Comparison of ENCODE assay signal across 16 cellular contexts in the genomic region with DNA sequence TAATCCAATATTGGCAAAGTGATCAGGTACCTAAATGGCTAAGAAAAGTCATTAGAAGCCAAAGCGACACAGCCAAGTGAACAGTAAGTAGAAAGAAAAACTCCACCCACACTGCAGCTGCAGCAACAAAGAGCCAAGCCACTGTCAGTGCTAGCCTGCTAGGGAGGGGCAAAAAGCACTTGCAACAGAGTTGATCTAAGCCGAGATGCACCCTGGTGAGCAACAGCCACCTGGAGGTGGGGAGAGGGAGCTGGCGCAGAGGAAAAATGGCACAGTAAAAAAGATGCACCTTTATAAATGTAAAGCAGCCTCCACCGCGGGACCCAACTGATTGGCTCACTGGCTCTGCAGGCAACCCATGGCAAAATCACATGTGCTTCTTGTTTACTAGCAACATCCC.
A peak's percentile ranks its signal among the peaks of the same experiment; 100 is the strongest.
DNase-seq lines count a peak whose midpoint lies in the region; ATAC-seq and TF ChIP-seq lines count a peak whose summit lies in the region.
"Had no signal": no experiment of that assay in that cellular context is flagged by ENCODE, and none has a peak within 500 bp of the region (broad histone marks: within the 10 kb centered on the region; RNA-seq: fewer than 3 reads in every experiment).

No MANE protein-coding gene starts in this region.

- DNase-seq in activated CD8-positive, alpha-beta memory T cell treated with anti-CD3 and anti-CD28 coated beads, Interleukin-2, amount 10 ng/mL, durations not matched to agents 7 days and 5 days, result peak; percentile 38
- no peak for DNase-seq in activated CD8-positive, alpha-beta memory T cell treated with anti-CD3 and anti-CD28 coated beads for 24 hours
- peak; percentile 67 for DNase-seq in activated CD4-positive, alpha-beta memory T cell treated with anti-CD3 and anti-CD28 coated beads for 36 hours
- DNase-seq in memory B cell (ENCODE audit: low spot score in 2 of 2) (no peak), endothelial cell (ENCODE audit: low spot score) (no peak), HT-29 (ENCODE audit: low spot score) (no peak)
- DNase-seq in stimulated activated CD8-positive, alpha-beta memory T cell treated with anti-CD3 and anti-CD28 coated beads, Interleukin-4, amount 100 ng/mL, for 48 hours, result peak; percentile 27
- DNase-seq: 8988T; GF-D8; hippocampal formation; left ventricle myocardium inferior; NCI-H2107; NK-92 treated with Interleukin-12 subunit alpha and Interleukin-12 subunit beta, amount 100 ng/mL, for 24 hours; right cardiac atrium had no signal

- intact Hi-C loops in activated CD4-positive, alpha-beta memory T cell treated with anti-CD3 and anti-CD28 coated beads for 36 hours (cut with micrococcal nuclease), result loop anchor here (2.0 to 10.0 kb wide), 5 partner anchors 42 to 604 kb away; a partner anchor contains a TSS

- no peak for TF ChIP-seq CTCF in endothelial cell (IDR thresholded peaks at IDR 0.05; ENCODE audit: unreplicated experiment)

- POLR2A ChIA-PET in activated CD4-positive, alpha-beta memory T cell treated with anti-CD3 and anti-CD28 coated beads for 36 hours (lab: Charles Lee), result no interaction called here

- no peaks in the 10 kb centered on the region for H3K36me3 Mint-ChIP-seq in activated CD8-positive, alpha-beta memory T cell treated with anti-CD3 and anti-CD28 coated beads, Interleukin-2, amount 10 ng/mL, durations not matched to agents 7 days and 5 days
- no peaks in the 10 kb centered on the region for H3K36me3 Mint-ChIP-seq in activated CD4-positive, alpha-beta memory T cell treated with anti-CD3 and anti-CD28 coated beads for 36 hours
- H3K36me3 Mint-ChIP-seq in memory B cell, result no peaks in the 10 kb centered on the region
- no peaks in the 10 kb centered on the region for H3K36me3 Mint-ChIP-seq in endothelial cell (ENCODE audit: low read depth, unreplicated experiment)
- H3K36me3 Mint-ChIP-seq: natural killer cell treated with Interleukin-12 subunit alpha and Interleukin-12 subunit beta and Interleukin-15 and Interleukin-18, amount 100 ng/mL, for 72 hours had no signal

- H3K4me3 Mint-ChIP-seq in activated CD8-positive, alpha-beta memory T cell treated with anti-CD3 and anti-CD28 coated beads, Interleukin-2, amount 10 ng/mL, durations not matched to agents 7 days and 5 days, result no peak overlapping the region
- peak overlapping the region; percentile 2 for H3K4me3 Mint-ChIP-seq in activated CD4-positive, alpha-beta memory T cell treated with anti-CD3 and anti-CD28 coated beads for 36 hours
- H3K4me3 Mint-ChIP-seq in memory B cell (no peak overlapping the region), endothelial cell (ENCODE audit: unreplicated experiment) (no peak overlapping the region)
- H3K4me3 Mint-ChIP-seq: natural killer cell treated with Interleukin-12 subunit alpha and Interleukin-12 subunit beta and Interleukin-15 and Interleukin-18, amount 100 ng/mL, for 72 hours had no signal

- H3K9me3 Mint-ChIP-seq in activated CD8-positive, alpha-beta memory T cell treated with anti-CD3 and anti-CD28 coated beads, Interleukin-2, amount 10 ng/mL, durations not matched to agents 7 days and 5 days (ENCODE audit: low read depth), result no peaks in the 10 kb centered on the region
- no peaks in the 10 kb centered on the region for H3K9me3 Mint-ChIP-seq in activated CD4-positive, alpha-beta memory T cell treated with anti-CD3 and anti-CD28 coated beads for 36 hours
- no peaks in the 10 kb centered on the region for H3K9me3 Mint-ChIP-seq in memory B cell
- no peaks in the 10 kb centered on the region for H3K9me3 Mint-ChIP-seq in endothelial cell (ENCODE audit: unreplicated experiment)
- H3K9me3 Mint-ChIP-seq: natural killer cell treated with Interleukin-12 subunit alpha and Interleukin-12 subunit beta and Interleukin-15 and Interleukin-18, amount 100 ng/mL, for 72 hours had no signal

- no peak for ATAC-seq in activated CD8-positive, alpha-beta memory T cell treated with anti-CD3 and anti-CD28 coated beads, Interleukin-2, amount 10 ng/mL, durations not matched to agents 7 days and 5 days
- ATAC-seq in memory B cell (ENCODE audit: low read depth) (peak; percentile 60), HG03139 (IDR thresholded peaks at IDR 0.05; ENCODE audit: unreplicated experiment) (no peak)
- ATAC-seq: natural killer cell treated with Interleukin-12 subunit alpha and Interleukin-12 subunit beta and Interleukin-15 and Interleukin-18, amount 100 ng/mL, for 72 hours; right cardiac atrium had no signal

- H3K27me3 Mint-ChIP-seq in activated CD8-positive, alpha-beta memory T cell treated with anti-CD3 and anti-CD28 coated beads, Interleukin-2, amount 10 ng/mL, durations not matched to agents 7 days and 5 days, result no peaks in the 10 kb centered on the region
- no peaks in the 10 kb centered on the region for H3K27me3 Mint-ChIP-seq in activated CD4-positive, alpha-beta memory T cell treated with anti-CD3 and anti-CD28 coated beads for 36 hours
- no peaks in the 10 kb centered on the region for H3K27me3 Mint-ChIP-seq in memory B cell
- peaks cover 2% of the 10 kb centered on the region for H3K27me3 Mint-ChIP-seq in endothelial cell (ENCODE audit: unreplicated experiment)
- H3K27me3 Mint-ChIP-seq: natural killer cell treated with Interleukin-12 subunit alpha and Interleukin-12 subunit beta and Interleukin-15 and Interleukin-18, amount 100 ng/mL, for 72 hours had no signal

- CTCF ChIA-PET in activated CD8-positive, alpha-beta memory T cell treated with anti-CD3 and anti-CD28 coated beads, Interleukin-2, amount 10 ng/mL, durations not matched to agents 7 days and 5 days (lab: Charles Lee), result no interaction called here
- CTCF ChIA-PET in activated CD4-positive, alpha-beta memory T cell treated with anti-CD3 and anti-CD28 coated beads for 36 hours (lab: Charles Lee), result no interaction called here

- H3K27ac Mint-ChIP-seq in activated CD8-positive, alpha-beta memory T cell treated with anti-CD3 and anti-CD28 coated beads, Interleukin-2, amount 10 ng/mL, durations not matched to agents 7 days and 5 days, result no peak overlapping the region
- peak overlapping the region; percentile 18 for H3K27ac Mint-ChIP-seq in activated CD4-positive, alpha-beta memory T cell treated with anti-CD3 and anti-CD28 coated beads for 36 hours
- H3K27ac Mint-ChIP-seq in memory B cell (no peak overlapping the region), endothelial cell (ENCODE audit: unreplicated experiment) (no peak overlapping the region)
- H3K27ac Mint-ChIP-seq: natural killer cell treated with Interleukin-12 subunit alpha and Interleukin-12 subunit beta and Interleukin-15 and Interleukin-18, amount 100 ng/mL, for 72 hours had no signal

- H3K4me1 Mint-ChIP-seq in activated CD8-positive, alpha-beta memory T cell treated with anti-CD3 and anti-CD28 coated beads, Interleukin-2, amount 10 ng/mL, durations not matched to agents 7 days and 5 days, result peaks cover 2% of the 10 kb centered on the region
- peaks cover 20% of the 10 kb centered on the region for H3K4me1 Mint-ChIP-seq in activated CD4-positive, alpha-beta memory T cell treated with anti-CD3 and anti-CD28 coated beads for 36 hours (ENCODE audit: low read depth)
- H3K4me1 Mint-ChIP-seq in memory B cell (peaks cover 6% of the 10 kb centered on the region), endothelial cell (ENCODE audit: unreplicated experiment) (no peaks in the 10 kb centered on the region)

Comparison
In these comparisons a context has a peak if more than half of its experiments do, and no peak if none do; other contexts are left out.
1. DNase-seq: peak in activated CD8-positive, alpha-beta memory T cell treated with anti-CD3 and anti-CD28 coated beads, Interleukin-2, amount 10 ng/mL, durations not matched to agents 7 days and 5 days (single experiment), activated CD4-positive, alpha-beta memory T cell treated with anti-CD3 and anti-CD28 coated beads for 36 hours (single experiment) and stimulated activated CD8-positive, alpha-beta memory T cell treated with anti-CD3 and anti-CD28 coated beads, Interleukin-4, amount 100 ng/mL, for 48 hours (single experiment); none in activated CD8-positive, alpha-beta memory T cell treated with anti-CD3 and anti-CD28 coated beads for 24 hours (single experiment), memory B cell (0 of 2), endothelial cell (single experiment) and HT-29 (single experiment).